In the genomic region with DNA sequence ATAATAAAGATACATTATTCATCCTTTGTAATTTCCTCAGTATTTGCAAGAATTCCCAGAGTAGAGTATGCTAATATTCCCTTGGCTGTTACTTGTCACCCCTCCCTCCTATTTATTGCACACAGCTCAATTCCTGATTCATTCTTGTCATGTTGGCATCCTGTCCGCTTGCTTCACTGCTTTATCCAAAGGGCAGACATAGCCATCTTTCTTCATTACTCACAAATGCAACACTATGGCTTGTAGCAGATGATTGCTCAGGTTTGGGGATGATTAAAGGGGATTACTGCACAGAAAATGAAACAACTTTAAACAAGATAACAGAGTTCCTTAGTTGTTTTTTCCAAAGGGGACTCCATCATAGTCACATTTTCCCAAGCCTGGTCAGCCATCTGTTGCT, we compare ENCODE assay signal across 24 cellular contexts. TPM values are rescaled to one million over a fixed set of nuclear protein-coding genes. Genes with fewer than 3 reads are reported as not detected.
DNase-seq lines count a peak whose midpoint lies in the region; ATAC-seq and TF ChIP-seq lines count a peak whose summit lies in the region.
"Had no signal": no experiment of that assay in that cellular context is flagged by ENCODE, and none has a peak within 500 bp of the region (broad histone marks: within the 10 kb centered on the region; RNA-seq: fewer than 3 reads in every experiment).

No MANE protein-coding gene starts in this region.

- H3K4me1 ChIP-seq in esophagus squamous epithelium: peaks cover 0 to 52% (median 6%) of the 10 kb centered on the region in 3 donors
- H3K4me1 ChIP-seq in mesenchymal stem cell (ENCODE audit: control insufficient read depth, insufficient read depth, low read depth, low read length): no peaks in the 10 kb centered on the region
- H3K4me1 ChIP-seq: prostate gland had no signal

- H3K27me3 ChIP-seq in MG63 (no peaks in the 10 kb centered on the region), esophagus squamous epithelium (no peaks in the 10 kb centered on the region), mesenchymal stem cell (ENCODE audit: control insufficient read depth in 1 of 2, insufficient read depth in 1 of 2, low read length in 2 of 2) (no peaks in the 10 kb centered on the region)
- H3K27me3 ChIP-seq: spleen had no signal

- H3K23ac ChIP-seq in mesenchymal stem cell (ENCODE audit: low read length in 2 of 2): no peak overlapping the region

- no peak overlapping the region for H2AK5ac ChIP-seq in mesenchymal stem cell (ENCODE audit: low read length, severe bottlenecking)

- TF ChIP-seq POLR2A in esophagus squamous epithelium (IDR thresholded peaks at IDR 0.05): no peak

- H3K4me3 Mint-ChIP-seq in activated T-helper 2 cell treated with anti-CD3 and anti-CD28 coated beads, Interferon-gamma antibody, Interleukin-2, Interleukin-4, amounts not matched to agents 10 μg/mL and 5 μg/mL and 100 μg/mL, durations not matched to agents 14 hours and 24 hours and 36 hours (ENCODE audit: low read depth): no peak overlapping the region
- H3K4me3 Mint-ChIP-seq: activated CD4-positive, alpha-beta T cell treated with anti-CD3 and anti-CD28 coated beads, Interleukin-2, amount 10 ng/mL, durations not matched to agents 24 days and 14 days; CD14-positive monocyte; effector memory CD8-positive, alpha-beta T cell had no signal

- no peak overlapping the region for H3K18ac ChIP-seq in mesenchymal stem cell (ENCODE audit: low read depth in 1 of 2, low read length in 2 of 2)

- no peaks in the 10 kb centered on the region for H3K36me3 Mint-ChIP-seq in activated T-helper 2 cell treated with anti-CD3 and anti-CD28 coated beads, Interferon-gamma antibody, Interleukin-2, Interleukin-4, amounts not matched to agents 10 μg/mL and 5 μg/mL and 100 μg/mL, durations not matched to agents 14 hours and 24 hours and 36 hours (ENCODE audit: low read depth)
- H3K36me3 Mint-ChIP-seq: CD14-positive monocyte had no signal

- no peak overlapping the region for H3K14ac ChIP-seq in mesenchymal stem cell (ENCODE audit: low read length in 2 of 2)

- H3K79me1 ChIP-seq in mesenchymal stem cell (replicated peaks; ENCODE audit: low read length, poor library complexity, severe bottlenecking): no peaks in the 10 kb centered on the region

- H2BK15ac ChIP-seq in mesenchymal stem cell (ENCODE audit: low read depth, poor library complexity, severe bottlenecking): no peak overlapping the region

- no peak overlapping the region for H3K4me2 ChIP-seq in mesenchymal stem cell (ENCODE audit: low read length, poor library complexity, severe bottlenecking)

- no peaks in the 10 kb centered on the region for H3K4me1 Mint-ChIP-seq in activated T-helper 2 cell treated with anti-CD3 and anti-CD28 coated beads, Interferon-gamma antibody, Interleukin-2, Interleukin-4, amounts not matched to agents 10 μg/mL and 5 μg/mL and 100 μg/mL, durations not matched to agents 14 hours and 24 hours and 36 hours (ENCODE audit: low read depth)
- H3K4me1 Mint-ChIP-seq: activated CD4-positive, alpha-beta T cell treated with anti-CD3 and anti-CD28 coated beads, Interleukin-2, amount 10 ng/mL, durations not matched to agents 24 days and 14 days; CD14-positive monocyte had no signal

- no peak overlapping the region for H2BK5ac ChIP-seq in mesenchymal stem cell (ENCODE audit: low read depth, low read length, poor library complexity, severe bottlenecking)

- no peak overlapping the region for H3K27ac Mint-ChIP-seq in activated T-helper 2 cell treated with anti-CD3 and anti-CD28 coated beads, Interferon-gamma antibody, Interleukin-2, Interleukin-4, amounts not matched to agents 10 μg/mL and 5 μg/mL and 100 μg/mL, durations not matched to agents 14 hours and 24 hours and 36 hours
- H3K27ac Mint-ChIP-seq: activated CD4-positive, alpha-beta T cell treated with anti-CD3 and anti-CD28 coated beads, Interleukin-2, amount 10 ng/mL, durations not matched to agents 24 days and 14 days; CD14-positive monocyte; effector memory CD8-positive, alpha-beta T cell had no signal

- H3K9me3 ChIP-seq in MG63 (no peaks in the 10 kb centered on the region), esophagus squamous epithelium (peaks cover 0 to 17% (median 5%) of the 10 kb centered on the region in 3 donors), mesenchymal stem cell (ENCODE audit: control insufficient read depth, low read length) (peaks cover 17% of the 10 kb centered on the region)
- H3K9me3 ChIP-seq: prostate gland had no signal

- no peak overlapping the region for H3K4me3 ChIP-seq in MG63
- H3K4me3 ChIP-seq in esophagus squamous epithelium: no peak overlapping the region
- H3K4me3 ChIP-seq in mesenchymal stem cell (ENCODE audit: insufficient read depth in 1 of 2, low read depth in 1 of 2, low read length in 2 of 2): peak overlapping the region in 1 of 2 experiments; percentile 61
- H3K4me3 ChIP-seq: prostate gland, spleen had no signal

- no peak for TF ChIP-seq CTCF in esophagus squamous epithelium (IDR thresholded peaks at IDR 0.05)

- DNase-seq in AG20443 (ENCODE audit: low spot score) (peak; percentile 32), MG63 (peak; percentile 21), esophagus squamous epithelium (lab: John Stamatoyannopoulos, UW) (no peak), mesenchymal stem cell (no peak), NOMO-1 (lab: John Stamatoyannopoulos, UW; ENCODE audit: unreplicated experiment in 2 of 2) (no peak), T-helper 9 cell (no peak)
- no peak for DNase-seq in activated T-helper 2 cell treated with anti-CD3 and anti-CD28 coated beads, Interferon-gamma antibody, Interleukin-2, Interleukin-4, amounts not matched to agents 10 μg/mL and 5 μg/mL and 100 μg/mL, durations not matched to agents 14 hours and 24 hours and 36 hours (ENCODE audit: low spot score)
- DNase-seq: ACHN; activated CD4-positive, alpha-beta T cell treated with anti-CD3 and anti-CD28 coated beads, Interleukin-2, amount 10 ng/mL, durations not matched to agents 24 days and 14 days; activated effector memory CD4-positive, alpha-beta T cell treated with anti-CD3 and anti-CD28 coated beads, Interleukin-2, amount 50 U/mL, for 16 hours; amniotic stem cell; DMS53; effector memory CD8-positive, alpha-beta T cell; foreskin melanocyte; KG1; kidney glomerular epithelial cell; midbrain; NCI-H1092; NCI-H524; spleen had no signal

- H2AFZ ChIP-seq in mesenchymal stem cell (ENCODE audit: low read depth, low read length): no peak overlapping the region

- no peak overlapping the region for H4K91ac ChIP-seq in mesenchymal stem cell (ENCODE audit: low read length)

- peaks cover 8% of the 10 kb centered on the region for H3K27me3 Mint-ChIP-seq in activated T-helper 2 cell treated with anti-CD3 and anti-CD28 coated beads, Interferon-gamma antibody, Interleukin-2, Interleukin-4, amounts not matched to agents 10 μg/mL and 5 μg/mL and 100 μg/mL, durations not matched to agents 14 hours and 24 hours and 36 hours (ENCODE audit: low read depth)

- peak overlapping the region in 3 of 4 donors; percentile 62 to 82 (median 66) for H3K27ac ChIP-seq in esophagus squamous epithelium
- no peak overlapping the region for H3K27ac ChIP-seq in mesenchymal stem cell (ENCODE audit: low read length, poor library complexity, severe bottlenecking)

- no peak overlapping the region for H2BK12ac ChIP-seq in mesenchymal stem cell (ENCODE audit: low read length in 2 of 2)

- no peak for ATAC-seq in GM21619 (IDR thresholded peaks at IDR 0.05; ENCODE audit: unreplicated experiment)
- ATAC-seq: effector memory CD8-positive, alpha-beta T cell had no signal

- no peak overlapping the region for H2BK120ac ChIP-seq in mesenchymal stem cell (ENCODE audit: low read depth, low read length)

- H3K36me3 ChIP-seq in MG63 (no peaks in the 10 kb centered on the region), esophagus squamous epithelium (no peaks in the 10 kb centered on the region), mesenchymal stem cell (ENCODE audit: control insufficient read depth in 1 of 2, insufficient read depth in 2 of 2, low read depth in 1 of 2, low read length in 2 of 2) (no peaks in the 10 kb centered on the region)
- H3K36me3 ChIP-seq: prostate gland, spleen had no signal

- H4K8ac ChIP-seq in mesenchymal stem cell (ENCODE audit: low read length): no peak overlapping the region

- intact Hi-C loops in esophagus squamous epithelium (cut with DNase I): no loop called here
- intact Hi-C loops in activated T-helper 2 cell treated with anti-CD3 and anti-CD28 coated beads, Interferon-gamma antibody, Interleukin-2, Interleukin-4, amounts not matched to agents 10 μg/mL and 5 μg/mL and 100 μg/mL, durations not matched to agents 14 hours and 24 hours and 36 hours (cut with micrococcal nuclease): no loop called here

- WGBS in esophagus squamous epithelium, 2 donors: 16 to 26% methylated on average over 1 of the region's 1 CpG
- 100% methylated on average over 1 of the region's 1 CpG for whole genome bisulfite sequencing in mesenchymal stem cell

- no peak overlapping the region for H3K4ac ChIP-seq in mesenchymal stem cell (ENCODE audit: low read depth in 1 of 2, low read length in 2 of 2)

- H3K9ac ChIP-seq in mesenchymal stem cell (ENCODE audit: low read length): peak overlapping the region; percentile 83

- H3K9me3 Mint-ChIP-seq in activated T-helper 2 cell treated with anti-CD3 and anti-CD28 coated beads, Interferon-gamma antibody, Interleukin-2, Interleukin-4, amounts not matched to agents 10 μg/mL and 5 μg/mL and 100 μg/mL, durations not matched to agents 14 hours and 24 hours and 36 hours: peaks cover 17% of the 10 kb centered on the region

RNA-seq across cellular contexts. Expression of gene IL33, which starts 1.2 kb away (rescaled TPM):
- total RNA-seq in MG63 (2014; rRNA removed; shearing (Covaris generic); ENCODE audit: low replicate concordance): 0.25 and 0.69 TPM in 2 replicates
- 10 to 100 TPM in 2 of 4 donors, 1 to 10 TPM in 2; 1.9 to 34.0 (median 18.0) TPM for total RNA-seq in esophagus squamous epithelium
- 0.14 TPM for polyA plus RNA-seq in mesenchymal stem cell (2013, experiment 1 of 2)
- 0.12 TPM for polyA plus RNA-seq in mesenchymal stem cell (2013, experiment 2 of 2)
- not detected in 2 replicates for total RNA-seq in activated T-helper 2 cell treated with anti-CD3 and anti-CD28 coated beads, Interferon-gamma antibody, Interleukin-2, Interleukin-4, amounts not matched to agents 10 μg/mL and 5 μg/mL and 100 μg/mL, durations not matched to agents 14 hours and 24 hours and 36 hours
- total RNA-seq: activated CD4-positive, alpha-beta T cell treated with anti-CD3 and anti-CD28 coated beads, Interleukin-2, amount 10 ng/mL, durations not matched to agents 24 days and 14 days had no signal
- polyA plus RNA-seq: CD14-positive monocyte, neural cell had no signal

Comparison
In these comparisons a context has a peak if more than half of its experiments do, and no peak if none do; other contexts are left out.
1. DNase-seq: peak in AG20443 (single experiment) and MG63 (single experiment); none in esophagus squamous epithelium (single experiment), mesenchymal stem cell (single experiment), activated T-helper 2 cell treated with anti-CD3 and anti-CD28 coated beads, Interferon-gamma antibody, Interleukin-2, Interleukin-4, amounts not matched to agents 10 μg/mL and 5 μg/mL and 100 μg/mL, durations not matched to agents 14 hours and 24 hours and 36 hours (single experiment), NOMO-1 (0 of 2) and T-helper 9 cell (single experiment).